ENCODE assay signal across 12 cellular contexts in the genomic region with DNA sequence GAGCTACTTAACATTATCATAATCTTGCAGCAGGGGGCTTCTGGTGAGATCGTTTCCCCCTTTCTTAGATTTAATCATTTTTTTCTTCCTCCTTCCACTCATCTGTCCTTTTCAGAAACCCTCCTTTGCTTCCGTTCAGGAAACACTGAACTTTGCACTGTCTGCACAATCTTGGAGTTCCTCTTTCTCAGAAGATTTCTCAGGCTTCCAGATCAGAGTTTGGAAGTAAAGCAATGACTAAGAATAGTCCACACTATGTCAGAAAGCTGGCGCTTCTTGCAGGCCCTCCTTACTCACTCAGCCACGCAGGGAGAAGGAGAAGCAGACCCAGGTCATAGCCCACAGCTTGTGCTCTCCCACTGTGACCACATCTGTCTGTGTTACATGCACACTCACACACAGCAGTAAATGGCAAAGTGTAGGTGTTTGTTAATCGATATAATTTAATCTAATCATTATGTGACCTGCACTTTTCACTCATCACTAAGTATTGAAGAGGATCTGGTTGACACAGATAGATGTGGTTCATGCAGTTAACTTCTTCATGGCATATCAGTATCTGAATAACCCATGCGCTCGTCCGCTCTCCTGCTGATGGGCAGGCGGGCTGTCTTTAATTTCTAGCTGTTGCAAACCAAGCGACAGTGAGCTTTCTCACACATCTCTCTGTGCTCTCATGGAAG. TPM values are rescaled to one million over a fixed set of nuclear protein-coding genes. Genes with fewer than 3 reads are reported as not detected.
DNase-seq lines count a peak whose midpoint lies in the region; ATAC-seq lines count a peak whose summit lies in the region.
"Had no signal": no experiment of that assay in that cellular context is flagged by ENCODE, and none has a peak within 500 bp of the region (broad histone marks: within the 10 kb centered on the region; RNA-seq: fewer than 3 reads in every experiment).

No MANE protein-coding gene starts in this region.

- H3K27ac ChIP-seq in Karpas-422 (ENCODE audit: low read length) (peak overlapping the region; percentile 22; the same call in 1 of the 2 replicates), trophoblast cell (ENCODE audit: low read depth, low read length) (no peak overlapping the region)

- H2BK120ac ChIP-seq in trophoblast cell (ENCODE audit: insufficient read depth, low read length, poor library complexity): no peak overlapping the region

- no peaks in the 10 kb centered on the region for H3K9me2 ChIP-seq in Karpas-422 (replicated peaks; ENCODE audit: insufficient read depth, low read length)

- CTCF ChIA-PET in activated naive CD4-positive, alpha-beta T cell treated with anti-CD3 and anti-CD28 coated beads for 36 hours (lab: Charles Lee): no interaction called here

- no peaks in the 10 kb centered on the region for H3K79me1 ChIP-seq in trophoblast cell (ENCODE audit: low read length)

- no peak overlapping the region for H2BK5ac ChIP-seq in trophoblast cell (ENCODE audit: low read depth, low read length, poor library complexity)

- H3K18ac ChIP-seq in trophoblast cell (ENCODE audit: low read length): no peak overlapping the region

- WGBS in trophoblast cell (ENCODE audit: extremely low coverage, insufficient coverage, insufficient read length): no CpG with 5 or more reads among the region's 10 CpGs

- no peaks in the 10 kb centered on the region for H3K27me3 ChIP-seq in Karpas-422 (ENCODE audit: low read length)
- no peaks in the 10 kb centered on the region for H3K27me3 ChIP-seq in trophoblast cell (ENCODE audit: insufficient read depth, low read length)

- H3K4ac ChIP-seq in trophoblast cell (ENCODE audit: low read depth, low read length): no peak overlapping the region

- no peak overlapping the region for H4K91ac ChIP-seq in trophoblast cell (ENCODE audit: low read depth, low read length)

- H3K27ac Mint-ChIP-seq in dendritic cell treated with granulocyte-macrophage colony-stimulating factor and Interleukin-4, amounts not matched to agents 40 ng/mL and 50 ng/mL, for 4 days: peak overlapping the region; percentile 75
- H3K27ac Mint-ChIP-seq in activated naive CD4-positive, alpha-beta T cell treated with anti-CD3 and anti-CD28 coated beads for 36 hours: no peak overlapping the region
- H3K27ac Mint-ChIP-seq: T-helper 2 cell treated with Interferon-gamma antibody and Interleukin-4, amounts not matched to agents 5 μg/mL and 100 μg/mL, for 36 hours had no signal

- no peaks in the 10 kb centered on the region for H3K9me3 ChIP-seq in Karpas-422 (ENCODE audit: low read length)
- H3K9me3 ChIP-seq in trophoblast cell (ENCODE audit: insufficient read depth, low read depth, low read length): no peaks in the 10 kb centered on the region

- no peak overlapping the region for H3K23ac ChIP-seq in trophoblast cell (ENCODE audit: low read length)

- H3K27me3 Mint-ChIP-seq in dendritic cell treated with granulocyte-macrophage colony-stimulating factor and Interleukin-4, amounts not matched to agents 40 ng/mL and 50 ng/mL, for 4 days: no peaks in the 10 kb centered on the region
- H3K27me3 Mint-ChIP-seq in activated naive CD4-positive, alpha-beta T cell treated with anti-CD3 and anti-CD28 coated beads for 36 hours (ENCODE audit: low read depth): peaks cover 12% of the 10 kb centered on the region

- H2AK5ac ChIP-seq in trophoblast cell (ENCODE audit: low read length): no peak overlapping the region

- H3K4me3 Mint-ChIP-seq in dendritic cell treated with granulocyte-macrophage colony-stimulating factor and Interleukin-4, amounts not matched to agents 40 ng/mL and 50 ng/mL, for 4 days: peak overlapping the region; percentile 26
- H3K4me3 Mint-ChIP-seq in activated naive CD4-positive, alpha-beta T cell treated with anti-CD3 and anti-CD28 coated beads for 36 hours: no peak overlapping the region
- H3K4me3 Mint-ChIP-seq: naive thymus-derived CD8-positive, alpha-beta T cell; T-helper 2 cell treated with Interferon-gamma antibody and Interleukin-4, amounts not matched to agents 5 μg/mL and 100 μg/mL, for 36 hours had no signal

- no peaks in the 10 kb centered on the region for H3K9me3 Mint-ChIP-seq in dendritic cell treated with granulocyte-macrophage colony-stimulating factor and Interleukin-4, amounts not matched to agents 40 ng/mL and 50 ng/mL, for 4 days
- no peaks in the 10 kb centered on the region for H3K9me3 Mint-ChIP-seq in activated naive CD4-positive, alpha-beta T cell treated with anti-CD3 and anti-CD28 coated beads for 36 hours
- H3K9me3 Mint-ChIP-seq: naive thymus-derived CD8-positive, alpha-beta T cell; T-helper 2 cell treated with Interferon-gamma antibody and Interleukin-4, amounts not matched to agents 5 μg/mL and 100 μg/mL, for 36 hours had no signal

- peaks cover 80% of the 10 kb centered on the region for H3K4me1 Mint-ChIP-seq in dendritic cell treated with granulocyte-macrophage colony-stimulating factor and Interleukin-4, amounts not matched to agents 40 ng/mL and 50 ng/mL, for 4 days (ENCODE audit: low read depth)
- H3K4me1 Mint-ChIP-seq in activated naive CD4-positive, alpha-beta T cell treated with anti-CD3 and anti-CD28 coated beads for 36 hours (ENCODE audit: low read depth): no peaks in the 10 kb centered on the region

- H3K14ac ChIP-seq in trophoblast cell (ENCODE audit: low read length): no peak overlapping the region

- H4K12ac ChIP-seq in trophoblast cell (ENCODE audit: low read depth, low read length): no peak overlapping the region

- peaks cover 96% of the 10 kb centered on the region for H3K79me2 ChIP-seq in Karpas-422 (ENCODE audit: low read length)
- H3K79me2 ChIP-seq in trophoblast cell (ENCODE audit: control insufficient read depth, insufficient read depth, low read length, poor library complexity): no peaks in the 10 kb centered on the region

- no peak overlapping the region for H3K4me2 ChIP-seq in Karpas-422 (ENCODE audit: low read depth, low read length, poor library complexity, severe bottlenecking)
- no peak overlapping the region for H3K4me2 ChIP-seq in trophoblast cell (ENCODE audit: low read length)

- H3K36me3 ChIP-seq in Karpas-422 (ENCODE audit: insufficient read depth, low read length): peaks cover 87% of the 10 kb centered on the region
- no peaks in the 10 kb centered on the region for H3K36me3 ChIP-seq in trophoblast cell (ENCODE audit: control insufficient read depth in 1 of 2, insufficient read depth in 2 of 2, low read length in 2 of 2)

- no peak for DNase-seq in Karpas-422
- peak; percentile 15 to 22 for DNase-seq in trophoblast cell
- DNase-seq in DMS53 (lab: John Stamatoyannopoulos, UW): no peak
- no peak for DNase-seq in activated naive CD4-positive, alpha-beta T cell treated with anti-CD3 and anti-CD28 coated beads for 36 hours
- no peak for DNase-seq in NCI-H446 (lab: John Stamatoyannopoulos, UW)
- DNase-seq: Calu3; naive thymus-derived CD8-positive, alpha-beta T cell; NCI-H1092 had no signal

- H3K4me1 ChIP-seq in Karpas-422 (ENCODE audit: low read length) (no peaks in the 10 kb centered on the region), trophoblast cell (ENCODE audit: control insufficient read depth in 1 of 2, insufficient read depth in 2 of 2, low read length in 2 of 2) (no peaks in the 10 kb centered on the region)

- H2AFZ ChIP-seq in Karpas-422 (ENCODE audit: low read length) (no peak overlapping the region), trophoblast cell (ENCODE audit: insufficient read depth, low read length, poor library complexity) (no peak overlapping the region)

- H3K4me3 ChIP-seq in Karpas-422 (ENCODE audit: low read length) (no peak overlapping the region), trophoblast cell (ENCODE audit: low read depth, low read length) (no peak overlapping the region)

- no peak overlapping the region for H2BK12ac ChIP-seq in trophoblast cell (ENCODE audit: low read length)

- H4K8ac ChIP-seq in trophoblast cell (ENCODE audit: low read depth, low read length): no peak overlapping the region

- peaks cover 13% of the 10 kb centered on the region; the same call in 1 of the 2 replicates for H4K20me1 ChIP-seq in Karpas-422 (ENCODE audit: insufficient read depth, low read depth, low read length)

- intact Hi-C loops in dendritic cell treated with granulocyte-macrophage colony-stimulating factor and Interleukin-4, amounts not matched to agents 40 ng/mL and 50 ng/mL, for 4 days (cut with micrococcal nuclease): loop anchor here (2.0 to 10.0 kb wide), 2 partner anchors 15 to 49 kb away; no protein-coding TSS in a partner anchor
- intact Hi-C loops in activated naive CD4-positive, alpha-beta T cell treated with anti-CD3 and anti-CD28 coated beads for 36 hours (cut with micrococcal nuclease): no loop called here

- ATAC-seq in GM18502 (IDR thresholded peaks at IDR 0.05; ENCODE audit: poor library complexity, unreplicated experiment) (peak; percentile 73), GM19455 (IDR thresholded peaks at IDR 0.05; ENCODE audit: unreplicated experiment) (no peak)

- H3K9ac ChIP-seq in Karpas-422 (ENCODE audit: low read length) (no peak overlapping the region), trophoblast cell (ENCODE audit: low read length) (no peak overlapping the region)

- H3K36me3 Mint-ChIP-seq in dendritic cell treated with granulocyte-macrophage colony-stimulating factor and Interleukin-4, amounts not matched to agents 40 ng/mL and 50 ng/mL, for 4 days (ENCODE audit: low read depth): peaks cover 64% of the 10 kb centered on the region
- H3K36me3 Mint-ChIP-seq in activated naive CD4-positive, alpha-beta T cell treated with anti-CD3 and anti-CD28 coated beads for 36 hours (ENCODE audit: low read depth): no peaks in the 10 kb centered on the region
- H3K36me3 Mint-ChIP-seq: naive thymus-derived CD8-positive, alpha-beta T cell had no signal

RNA-seq across cellular contexts. Expression of a gene that starts 30.2 kb away (rescaled TPM):
- total RNA-seq in Karpas-422 (2014; rRNA removed; shearing (Covaris generic); ENCODE audit: low replicate concordance): 480 and 661 TPM in 2 replicates
- 0.78 and 0.99 TPM in 2 replicates for polyA plus RNA-seq in trophoblast cell (2013)
- under 1 TPM; 0.14 to 0.17 TPM for total RNA-seq in activated naive CD4-positive, alpha-beta T cell treated with anti-CD3 and anti-CD28 coated beads for 36 hours

Comparison
In these comparisons a context has a peak if more than half of its experiments do, and no peak if none do; other contexts are left out.
1. DNase-seq: peak in trophoblast cell (2 of 2); none in Karpas-422 (single experiment), DMS53 (single experiment), activated naive CD4-positive, alpha-beta T cell treated with anti-CD3 and anti-CD28 coated beads for 36 hours (single experiment) and NCI-H446 (0 of 2).
2. RNA of a gene that starts 30.2 kb away (total RNA-seq): 480 to 661 TPM in Karpas-422; 0.14 to 0.17 TPM in activated naive CD4-positive, alpha-beta T cell treated with anti-CD3 and anti-CD28 coated beads for 36 hours; every median in the first group is over 100 times any median in the second.